Comparison of ENCODE assay signal across 8 cellular contexts in genomic region chr12:58540480-58541299, GRCh38.
A peak's percentile ranks its signal among the peaks of the same experiment; 100 is the strongest.
DNase-seq lines count a peak whose midpoint lies in the region; ATAC-seq lines count a peak whose summit lies in the region.

No MANE protein-coding gene starts in this region.

- ATAC-seq in GM18868 (IDR thresholded peaks at IDR 0.05; ENCODE audit: unreplicated experiment) (peak; percentile 99), HG02588 (IDR thresholded peaks at IDR 0.05; ENCODE audit: unreplicated experiment) (no peak)

- DNase-seq in Ammon's horn (ENCODE audit: low spot score) (peak; percentile 92), HT-29 (ENCODE audit: low spot score) (peak; percentile 77), NCI-H82 (lab: John Stamatoyannopoulos, UW) (peak; percentile 89), astrocyte of the hippocampus (ENCODE audit: low read depth, low spot score) (peak; percentile 93), iPS DF 19.7 (ENCODE audit: low read depth, low spot score) (peak; percentile 60), smooth muscle cell of the brain vasculature (ENCODE audit: low read depth, low spot score) (peak; percentile 82)
